In genomic region chr20:42945595-42945994, GRCh38 we compare ENCODE assay signal across 29 cellular contexts.
"Had no signal": no experiment of that assay in that cellular context is flagged by ENCODE, and none has a peak within 500 bp of the region (broad histone marks: within the 10 kb centered on the region; RNA-seq: fewer than 3 reads in every experiment).

No MANE protein-coding gene starts in this region.

- H3K27me3 Mint-ChIP-seq: activated CD4-positive, alpha-beta memory T cell treated with anti-CD3 and anti-CD28 coated beads, Interleukin-2, amount 10 ng/mL, durations not matched to agents 7 days and 5 days; activated CD4-positive, alpha-beta T cell treated with anti-CD3 and anti-CD28 coated beads, Interleukin-2, amount 10 ng/mL, durations not matched to agents 7 days and 5 days; activated naive CD4-positive, alpha-beta T cell treated with anti-CD3 and anti-CD28 coated beads, Interleukin-2, amount 10 ng/mL, durations not matched to agents 7 days and 5 days; activated naive CD8-positive, alpha-beta T cell treated with anti-CD3 and anti-CD28 coated beads, Interleukin-2, amount 10 ng/mL, durations not matched to agents 7 days and 5 days; activated T-cell treated with anti-CD3 and anti-CD28 coated beads, Interleukin-2, amount 50 U/mL, for 24 hours; central memory CD8-positive, alpha-beta T cell; effector memory CD8-positive, alpha-beta T cell had no signal

- H3K4me3 Mint-ChIP-seq: activated CD4-positive, alpha-beta memory T cell treated with anti-CD3 and anti-CD28 coated beads, Interleukin-2, amount 10 ng/mL, durations not matched to agents 7 days and 5 days; activated CD4-positive, alpha-beta T cell treated with anti-CD3 and anti-CD28 coated beads, Interleukin-2, amount 10 ng/mL, durations not matched to agents 7 days and 5 days; activated naive CD4-positive, alpha-beta T cell treated with anti-CD3 and anti-CD28 coated beads, Interleukin-2, amount 10 ng/mL, durations not matched to agents 7 days and 5 days; activated naive CD8-positive, alpha-beta T cell treated with anti-CD3 and anti-CD28 coated beads, Interleukin-2, amount 10 ng/mL, durations not matched to agents 7 days and 5 days; activated T-cell treated with anti-CD3 and anti-CD28 coated beads, Interleukin-2, amount 50 U/mL, for 24 hours; activated T-cell treated with anti-CD3 and anti-CD28 coated beads, Interleukin-2, amount 50 U/mL, for 72 hours; central memory CD8-positive, alpha-beta T cell; effector memory CD8-positive, alpha-beta T cell had no signal

- H3K27ac Mint-ChIP-seq: activated CD4-positive, alpha-beta memory T cell treated with anti-CD3 and anti-CD28 coated beads, Interleukin-2, amount 10 ng/mL, durations not matched to agents 7 days and 5 days; activated CD4-positive, alpha-beta T cell treated with anti-CD3 and anti-CD28 coated beads, Interleukin-2, amount 10 ng/mL, durations not matched to agents 7 days and 5 days; activated naive CD4-positive, alpha-beta T cell treated with anti-CD3 and anti-CD28 coated beads, Interleukin-2, amount 10 ng/mL, durations not matched to agents 7 days and 5 days; activated naive CD4-positive, alpha-beta T cell treated with anti-CD3 and anti-CD28 coated beads, Interleukin-2, amount 50 U/mL, for 72 hours; activated naive CD8-positive, alpha-beta T cell treated with anti-CD3 and anti-CD28 coated beads, Interleukin-2, amount 10 ng/mL, durations not matched to agents 7 days and 5 days; activated T-cell treated with anti-CD3 and anti-CD28 coated beads, Interleukin-2, amount 50 U/mL, for 24 hours; activated T-cell treated with anti-CD3 and anti-CD28 coated beads, Interleukin-2, amount 50 U/mL, for 72 hours; effector memory CD8-positive, alpha-beta T cell had no signal

- DNase-seq: activated CD4-positive, alpha-beta memory T cell treated with anti-CD3 and anti-CD28 coated beads, Interleukin-2, amount 10 ng/mL, durations not matched to agents 7 days and 5 days; activated CD4-positive, alpha-beta T cell treated with anti-CD3 and anti-CD28 coated beads for 4 hours; activated CD4-positive, alpha-beta T cell treated with anti-CD3 and anti-CD28 coated beads, Interleukin-2, amount 10 ng/mL, durations not matched to agents 7 days and 5 days; activated CD4-positive, alpha-beta T cell treated with anti-CD3 and anti-CD28 coated beads, Interleukin-2, amount 50 U/mL, for 4 hours; activated CD4-positive, CD25-positive, alpha-beta regulatory T cell; activated CD4-positive, CD25-positive, alpha-beta regulatory T cell treated with anti-CD3 and anti-CD28 coated beads, Interleukin-2, amount 50 U/mL, for 72 hours; activated CD8-positive, alpha-beta memory T cell treated with anti-CD3 and anti-CD28 coated beads, Interleukin-2, amount 50 U/mL, for 48 hours; activated gamma-delta T cell; activated naive CD4-positive, alpha-beta T cell; activated naive CD4-positive, alpha-beta T cell treated with anti-CD3 and anti-CD28 coated beads, Interleukin-2, amount 10 ng/mL, durations not matched to agents 7 days and 5 days; activated naive CD8-positive, alpha-beta T cell treated with anti-CD3 and anti-CD28 coated beads, Interleukin-2, amount 10 ng/mL, durations not matched to agents 7 days and 5 days; activated T-cell treated with anti-CD3 and anti-CD28 coated beads for 4 hours; activated T-cell treated with anti-CD3 and anti-CD28 coated beads, Interleukin-2, amount 50 U/mL, for 24 hours; activated T-cell treated with anti-CD3 and anti-CD28 coated beads, Interleukin-2, amount 50 U/mL, for 72 hours; brain microvascular endothelial cell; cortex of kidney; dermis blood vessel endothelial cell; effector CD4-positive, alpha-beta T cell; effector memory CD8-positive, alpha-beta T cell; erythroblast; foreskin keratinocyte; heart right ventricle; T-helper 2 cell had no signal

- H3K27ac ChIP-seq: brain microvascular endothelial cell, esophagus muscularis mucosa, foreskin keratinocyte, gastroesophageal sphincter, heart right ventricle had no signal

- H3K4me3 ChIP-seq: esophagus muscularis mucosa, gastroesophageal sphincter, heart right ventricle had no signal

- FAIRE-seq: astrocyte, bronchial epithelial cell had no signal

- H3K36me3 ChIP-seq: brain microvascular endothelial cell, esophagus muscularis mucosa, gastroesophageal sphincter, heart right ventricle had no signal

- H3K36me3 Mint-ChIP-seq: activated naive CD4-positive, alpha-beta T cell treated with anti-CD3 and anti-CD28 coated beads, Interleukin-2, amount 10 ng/mL, durations not matched to agents 7 days and 5 days; activated naive CD8-positive, alpha-beta T cell treated with anti-CD3 and anti-CD28 coated beads, Interleukin-2, amount 10 ng/mL, durations not matched to agents 7 days and 5 days had no signal

- H3K27me3 ChIP-seq: brain microvascular endothelial cell, foreskin keratinocyte had no signal

- H3K4me1 Mint-ChIP-seq: activated CD4-positive, alpha-beta memory T cell treated with anti-CD3 and anti-CD28 coated beads, Interleukin-2, amount 10 ng/mL, durations not matched to agents 7 days and 5 days; activated CD4-positive, alpha-beta T cell treated with anti-CD3 and anti-CD28 coated beads, Interleukin-2, amount 10 ng/mL, durations not matched to agents 7 days and 5 days; activated naive CD4-positive, alpha-beta T cell treated with anti-CD3 and anti-CD28 coated beads, Interleukin-2, amount 10 ng/mL, durations not matched to agents 7 days and 5 days; activated naive CD8-positive, alpha-beta T cell treated with anti-CD3 and anti-CD28 coated beads, Interleukin-2, amount 10 ng/mL, durations not matched to agents 7 days and 5 days; central memory CD8-positive, alpha-beta T cell had no signal

- H3K4me1 ChIP-seq: esophagus muscularis mucosa, foreskin keratinocyte, gastroesophageal sphincter, heart right ventricle had no signal

- ATAC-seq: activated naive CD4-positive, alpha-beta T cell treated with anti-CD3 and anti-CD28 coated beads, Interleukin-2, amount 50 U/mL, for 72 hours; activated T-cell treated with anti-CD3 and anti-CD28 coated beads, Interleukin-2, amount 50 U/mL, for 72 hours; effector memory CD8-positive, alpha-beta T cell; foreskin keratinocyte; gastroesophageal sphincter; heart right ventricle had no signal
